ENCODE assay signal across 1 cellular context in the genomic region with DNA sequence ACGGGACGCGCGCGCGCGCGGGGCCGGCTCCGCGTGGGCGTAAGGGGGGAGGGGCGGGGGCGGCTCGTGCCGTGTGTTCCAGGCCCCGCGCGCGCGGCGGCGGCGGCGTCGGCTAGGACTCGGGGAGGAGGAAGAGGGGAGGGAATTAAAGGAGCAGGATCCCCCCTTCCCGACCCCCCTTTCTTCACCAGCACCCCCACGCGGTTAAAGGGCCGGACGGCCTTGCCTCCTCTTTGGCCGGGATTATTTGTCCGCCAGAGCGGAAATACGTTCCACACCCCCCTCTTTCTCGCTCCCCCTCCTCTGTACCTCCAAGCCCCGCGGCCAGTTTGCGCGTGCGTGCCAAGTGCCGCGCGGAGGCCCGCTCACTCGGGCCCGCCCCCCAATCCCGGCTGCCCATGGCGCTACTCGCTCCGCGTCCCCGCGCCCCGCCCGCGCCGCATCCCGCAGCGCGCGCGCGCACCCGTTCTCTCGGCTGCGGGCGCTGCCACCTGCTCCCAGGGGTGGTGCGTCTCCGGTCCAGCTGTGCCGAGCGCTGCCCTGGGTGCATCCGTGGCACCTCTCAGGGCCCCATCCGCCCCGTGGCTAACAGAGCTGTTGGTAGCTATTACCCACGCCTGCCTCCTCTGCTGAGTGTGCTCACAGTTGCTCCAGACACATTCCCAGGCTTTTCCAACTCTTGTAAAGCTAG.
TF ChIP-seq lines count a peak whose summit lies in the region.

A gene with protein sequence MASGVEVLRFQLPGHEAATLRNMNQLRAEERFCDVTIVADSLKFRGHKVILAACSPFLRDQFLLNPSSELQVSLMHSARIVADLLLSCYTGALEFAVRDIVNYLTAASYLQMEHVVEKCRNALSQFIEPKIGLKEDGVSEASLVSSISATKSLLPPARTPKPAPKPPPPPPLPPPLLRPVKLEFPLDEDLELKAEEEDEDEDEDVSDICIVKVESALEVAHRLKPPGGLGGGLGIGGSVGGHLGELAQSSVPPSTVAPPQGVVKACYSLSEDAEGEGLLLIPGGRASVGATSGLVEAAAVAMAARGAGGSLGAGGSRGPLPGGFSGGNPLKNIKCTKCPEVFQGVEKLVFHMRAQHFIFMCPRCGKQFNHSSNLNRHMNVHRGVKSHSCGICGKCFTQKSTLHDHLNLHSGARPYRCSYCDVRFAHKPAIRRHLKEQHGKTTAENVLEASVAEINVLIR (minus strand): TSS at position 134 of the 691 bp plus-strand sequence. CDS start 781 bp downstream, outside the sequence.

TF ChIP-seq in K562, 482 proteins besides CTCF, POLR2A, EP300 and RAD21 (continued from another document and continues in another):
- TF ChIP-seq, protein P1, sequence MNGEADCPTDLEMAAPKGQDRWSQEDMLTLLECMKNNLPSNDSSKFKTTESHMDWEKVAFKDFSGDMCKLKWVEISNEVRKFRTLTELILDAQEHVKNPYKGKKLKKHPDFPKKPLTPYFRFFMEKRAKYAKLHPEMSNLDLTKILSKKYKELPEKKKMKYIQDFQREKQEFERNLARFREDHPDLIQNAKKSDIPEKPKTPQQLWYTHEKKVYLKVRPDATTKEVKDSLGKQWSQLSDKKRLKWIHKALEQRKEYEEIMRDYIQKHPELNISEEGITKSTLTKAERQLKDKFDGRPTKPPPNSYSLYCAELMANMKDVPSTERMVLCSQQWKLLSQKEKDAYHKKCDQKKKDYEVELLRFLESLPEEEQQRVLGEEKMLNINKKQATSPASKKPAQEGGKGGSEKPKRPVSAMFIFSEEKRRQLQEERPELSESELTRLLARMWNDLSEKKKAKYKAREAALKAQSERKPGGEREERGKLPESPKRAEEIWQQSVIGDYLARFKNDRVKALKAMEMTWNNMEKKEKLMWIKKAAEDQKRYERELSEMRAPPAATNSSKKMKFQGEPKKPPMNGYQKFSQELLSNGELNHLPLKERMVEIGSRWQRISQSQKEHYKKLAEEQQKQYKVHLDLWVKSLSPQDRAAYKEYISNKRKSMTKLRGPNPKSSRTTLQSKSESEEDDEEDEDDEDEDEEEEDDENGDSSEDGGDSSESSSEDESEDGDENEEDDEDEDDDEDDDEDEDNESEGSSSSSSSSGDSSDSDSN (IDR thresholded peaks at IDR 0.05; ENCODE audit: borderline replicate concordance in 1 of 2, low read depth in 2 of 2, low read length in 2 of 2) = no peak
- TF ChIP-seq ZNF12 (CRISPR knock-in tag; IDR thresholded peaks at IDR 0.05) (no peak; the same call in 1 of the 2 replicates), E2F3 (CRISPR knock-in tag; IDR thresholded peaks at IDR 0.05) (peak; percentile 67; the same call in 1 of the 2 replicates), C11orf30 (IDR thresholded peaks at IDR 0.05; ENCODE audit: low read depth) (no peak), SIN3A (IDR thresholded peaks at IDR 0.05; ENCODE audit: borderline replicate concordance in 2 of 2, control insufficient read depth in 1 of 2, low read depth in 2 of 2, low read length in 2 of 2) (peak in 1 of 2 experiments; percentile 28; a peak in 1 of 4 replicates), U2AF1 (optimal IDR thresholded peaks at IDR 0.05; ENCODE audit: low read depth, low read length) (peak; percentile 19), BHLHE40 (IDR thresholded peaks at IDR 0.05; ENCODE audit: low read length) (no peak; the same call in 1 of the 2 replicates), ZNF717 (CRISPR knock-in tag; IDR thresholded peaks at IDR 0.05) (no peak), HSF4 (CRISPR knock-in tag; IDR thresholded peaks at IDR 0.05; ENCODE audit: borderline replicate concordance) (no peak), HNRNPL (IDR thresholded peaks at IDR 0.05; ENCODE audit: low read depth, low read length) (peak; percentile 76), KDM5B (IDR thresholded peaks at IDR 0.05; ENCODE audit: insufficient replicate concordance, low read depth, low read length) (peak; percentile 64), ILF3 (IDR thresholded peaks at IDR 0.05; ENCODE audit: borderline replicate concordance) (0 out of 2 replicates have a peak, but pooled peaks have one; percentile 44), ZNF41 (CRISPR knock-in tag; conservative IDR thresholded peaks at IDR 0.05) (no peak), TAL1 (IDR thresholded peaks at IDR 0.05) (no peak), NFRKB (IDR thresholded peaks at IDR 0.05; ENCODE audit: low read depth) (no peak), KDM2B (CRISPR knock-in tag; IDR thresholded peaks at IDR 0.05) (no peak; the same call in 1 of the 2 replicates), HIVEP1 (CRISPR knock-in tag; IDR thresholded peaks at IDR 0.05) (no peak), XRCC4 (IDR thresholded peaks at IDR 0.05; ENCODE audit: extremely low read depth, insufficient read depth, insufficient read length) (no peak), ZNF707 (CRISPR knock-in tag; conservative IDR thresholded peaks at IDR 0.05) (no peak), CBX8 (IDR thresholded peaks at IDR 0.05; ENCODE audit: borderline replicate concordance, extremely low read depth, low read depth, low read length, poor library complexity, severe bottlenecking) (no peak), ZKSCAN3 (CRISPR knock-in tag; IDR thresholded peaks at IDR 0.05) (no peak), PHF20 (IDR thresholded peaks at IDR 0.05; ENCODE audit: partially characterized antibody) (no peak), ILK (tag; IDR thresholded peaks at IDR 0.05; ENCODE audit: borderline replicate concordance, low read depth) (no peak), ATF1 (CRISPR knock-in tag; IDR thresholded peaks at IDR 0.05) (no peak), ATF1 (tag; IDR thresholded peaks at IDR 0.05) (peak; percentile 72), PML (IDR thresholded peaks at IDR 0.05; ENCODE audit: low read length) (0 out of 2 replicates have a peak, but pooled peaks have one; percentile 32), FIP1L1 (IDR thresholded peaks at IDR 0.05; ENCODE audit: low read depth, low read length, poor library complexity, severe bottlenecking) (peak; percentile 94), WHSC1 (IDR thresholded peaks at IDR 0.05; ENCODE audit: low read length) (no peak), ARID2 (IDR thresholded peaks at IDR 0.05) (no peak), POLR2B (IDR thresholded peaks at IDR 0.05; ENCODE audit: low read depth, partially characterized antibody) (peak; percentile 22), NCOA2 (IDR thresholded peaks at IDR 0.05; ENCODE audit: partially characterized antibody in 2 of 2) (no peak), RFX7 (CRISPR knock-in tag; IDR thresholded peaks at IDR 0.05) (no peak), BRCA1 (IDR thresholded peaks at IDR 0.05) (no peak), BRCA1 (CRISPR knock-in tag; IDR thresholded peaks at IDR 0.05) (no peak), TAF9B (IDR thresholded peaks at IDR 0.05; ENCODE audit: partially characterized antibody) (no peak), MAFK (IDR thresholded peaks at IDR 0.05; ENCODE audit: low read length) (no peak), RBFOX2 (IDR thresholded peaks at IDR 0.05; ENCODE audit: low read depth, low read length) (peak; percentile 78), STAT5A (IDR thresholded peaks at IDR 0.05; ENCODE audit: borderline replicate concordance, low read length) (peak; percentile 20; the same call in 1 of the 2 replicates)
- TF ChIP-seq, protein P2, sequence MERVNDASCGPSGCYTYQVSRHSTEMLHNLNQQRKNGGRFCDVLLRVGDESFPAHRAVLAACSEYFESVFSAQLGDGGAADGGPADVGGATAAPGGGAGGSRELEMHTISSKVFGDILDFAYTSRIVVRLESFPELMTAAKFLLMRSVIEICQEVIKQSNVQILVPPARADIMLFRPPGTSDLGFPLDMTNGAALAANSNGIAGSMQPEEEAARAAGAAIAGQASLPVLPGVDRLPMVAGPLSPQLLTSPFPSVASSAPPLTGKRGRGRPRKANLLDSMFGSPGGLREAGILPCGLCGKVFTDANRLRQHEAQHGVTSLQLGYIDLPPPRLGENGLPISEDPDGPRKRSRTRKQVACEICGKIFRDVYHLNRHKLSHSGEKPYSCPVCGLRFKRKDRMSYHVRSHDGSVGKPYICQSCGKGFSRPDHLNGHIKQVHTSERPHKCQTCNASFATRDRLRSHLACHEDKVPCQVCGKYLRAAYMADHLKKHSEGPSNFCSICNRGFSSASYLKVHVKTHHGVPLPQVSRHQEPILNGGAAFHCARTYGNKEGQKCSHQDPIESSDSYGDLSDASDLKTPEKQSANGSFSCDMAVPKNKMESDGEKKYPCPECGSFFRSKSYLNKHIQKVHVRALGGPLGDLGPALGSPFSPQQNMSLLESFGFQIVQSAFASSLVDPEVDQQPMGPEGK (CRISPR knock-in tag; IDR thresholded peaks at IDR 0.05; ENCODE audit: borderline replicate concordance) = no peak
- TF ChIP-seq, protein P3, sequence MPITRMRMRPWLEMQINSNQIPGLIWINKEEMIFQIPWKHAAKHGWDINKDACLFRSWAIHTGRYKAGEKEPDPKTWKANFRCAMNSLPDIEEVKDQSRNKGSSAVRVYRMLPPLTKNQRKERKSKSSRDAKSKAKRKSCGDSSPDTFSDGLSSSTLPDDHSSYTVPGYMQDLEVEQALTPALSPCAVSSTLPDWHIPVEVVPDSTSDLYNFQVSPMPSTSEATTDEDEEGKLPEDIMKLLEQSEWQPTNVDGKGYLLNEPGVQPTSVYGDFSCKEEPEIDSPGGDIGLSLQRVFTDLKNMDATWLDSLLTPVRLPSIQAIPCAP (CRISPR knock-in tag; IDR thresholded peaks at IDR 0.05; ENCODE audit: borderline replicate concordance) = no peak
- TF ChIP-seq, protein P4, sequence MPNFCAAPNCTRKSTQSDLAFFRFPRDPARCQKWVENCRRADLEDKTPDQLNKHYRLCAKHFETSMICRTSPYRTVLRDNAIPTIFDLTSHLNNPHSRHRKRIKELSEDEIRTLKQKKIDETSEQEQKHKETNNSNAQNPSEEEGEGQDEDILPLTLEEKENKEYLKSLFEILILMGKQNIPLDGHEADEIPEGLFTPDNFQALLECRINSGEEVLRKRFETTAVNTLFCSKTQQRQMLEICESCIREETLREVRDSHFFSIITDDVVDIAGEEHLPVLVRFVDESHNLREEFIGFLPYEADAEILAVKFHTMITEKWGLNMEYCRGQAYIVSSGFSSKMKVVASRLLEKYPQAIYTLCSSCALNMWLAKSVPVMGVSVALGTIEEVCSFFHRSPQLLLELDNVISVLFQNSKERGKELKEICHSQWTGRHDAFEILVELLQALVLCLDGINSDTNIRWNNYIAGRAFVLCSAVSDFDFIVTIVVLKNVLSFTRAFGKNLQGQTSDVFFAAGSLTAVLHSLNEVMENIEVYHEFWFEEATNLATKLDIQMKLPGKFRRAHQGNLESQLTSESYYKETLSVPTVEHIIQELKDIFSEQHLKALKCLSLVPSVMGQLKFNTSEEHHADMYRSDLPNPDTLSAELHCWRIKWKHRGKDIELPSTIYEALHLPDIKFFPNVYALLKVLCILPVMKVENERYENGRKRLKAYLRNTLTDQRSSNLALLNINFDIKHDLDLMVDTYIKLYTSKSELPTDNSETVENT (CRISPR knock-in tag; IDR thresholded peaks at IDR 0.05) = peak; percentile 79; the same call in 1 of the 2 replicates
- TF ChIP-seq, protein P5, sequence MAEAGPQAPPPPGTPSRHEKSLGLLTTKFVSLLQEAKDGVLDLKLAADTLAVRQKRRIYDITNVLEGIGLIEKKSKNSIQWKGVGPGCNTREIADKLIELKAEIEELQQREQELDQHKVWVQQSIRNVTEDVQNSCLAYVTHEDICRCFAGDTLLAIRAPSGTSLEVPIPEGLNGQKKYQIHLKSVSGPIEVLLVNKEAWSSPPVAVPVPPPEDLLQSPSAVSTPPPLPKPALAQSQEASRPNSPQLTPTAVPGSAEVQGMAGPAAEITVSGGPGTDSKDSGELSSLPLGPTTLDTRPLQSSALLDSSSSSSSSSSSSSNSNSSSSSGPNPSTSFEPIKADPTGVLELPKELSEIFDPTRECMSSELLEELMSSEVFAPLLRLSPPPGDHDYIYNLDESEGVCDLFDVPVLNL (CRISPR knock-in tag; IDR thresholded peaks at IDR 0.05; ENCODE audit: low read depth) = no peak
- TF ChIP-seq, protein P6, sequence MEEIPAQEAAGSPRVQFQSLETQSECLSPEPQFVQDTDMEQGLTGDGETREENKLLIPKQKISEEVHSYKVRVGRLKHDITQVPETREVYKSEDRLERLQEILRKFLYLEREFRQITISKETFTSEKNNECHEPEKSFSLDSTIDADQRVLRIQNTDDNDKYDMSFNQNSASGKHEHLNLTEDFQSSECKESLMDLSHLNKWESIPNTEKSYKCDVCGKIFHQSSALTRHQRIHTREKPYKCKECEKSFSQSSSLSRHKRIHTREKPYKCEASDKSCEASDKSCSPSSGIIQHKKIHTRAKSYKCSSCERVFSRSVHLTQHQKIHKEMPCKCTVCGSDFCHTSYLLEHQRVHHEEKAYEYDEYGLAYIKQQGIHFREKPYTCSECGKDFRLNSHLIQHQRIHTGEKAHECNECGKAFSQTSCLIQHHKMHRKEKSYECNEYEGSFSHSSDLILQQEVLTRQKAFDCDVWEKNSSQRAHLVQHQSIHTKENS (CRISPR knock-in tag; IDR thresholded peaks at IDR 0.05) = no peak
- TF ChIP-seq, protein P7, sequence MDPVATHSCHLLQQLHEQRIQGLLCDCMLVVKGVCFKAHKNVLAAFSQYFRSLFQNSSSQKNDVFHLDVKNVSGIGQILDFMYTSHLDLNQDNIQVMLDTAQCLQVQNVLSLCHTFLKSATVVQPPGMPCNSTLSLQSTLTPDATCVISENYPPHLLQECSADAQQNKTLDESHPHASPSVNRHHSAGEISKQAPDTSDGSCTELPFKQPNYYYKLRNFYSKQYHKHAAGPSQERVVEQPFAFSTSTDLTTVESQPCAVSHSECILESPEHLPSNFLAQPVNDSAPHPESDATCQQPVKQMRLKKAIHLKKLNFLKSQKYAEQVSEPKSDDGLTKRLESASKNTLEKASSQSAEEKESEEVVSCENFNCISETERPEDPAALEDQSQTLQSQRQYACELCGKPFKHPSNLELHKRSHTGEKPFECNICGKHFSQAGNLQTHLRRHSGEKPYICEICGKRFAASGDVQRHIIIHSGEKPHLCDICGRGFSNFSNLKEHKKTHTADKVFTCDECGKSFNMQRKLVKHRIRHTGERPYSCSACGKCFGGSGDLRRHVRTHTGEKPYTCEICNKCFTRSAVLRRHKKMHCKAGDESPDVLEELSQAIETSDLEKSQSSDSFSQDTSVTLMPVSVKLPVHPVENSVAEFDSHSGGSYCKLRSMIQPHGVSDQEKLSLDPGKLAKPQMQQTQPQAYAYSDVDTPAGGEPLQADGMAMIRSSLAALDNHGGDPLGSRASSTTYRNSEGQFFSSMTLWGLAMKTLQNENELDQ (CRISPR knock-in tag; IDR thresholded peaks at IDR 0.05; ENCODE audit: borderline replicate concordance) = no peak
